Comparison of ENCODE assay signal across 8 cellular contexts in the genomic region with DNA sequence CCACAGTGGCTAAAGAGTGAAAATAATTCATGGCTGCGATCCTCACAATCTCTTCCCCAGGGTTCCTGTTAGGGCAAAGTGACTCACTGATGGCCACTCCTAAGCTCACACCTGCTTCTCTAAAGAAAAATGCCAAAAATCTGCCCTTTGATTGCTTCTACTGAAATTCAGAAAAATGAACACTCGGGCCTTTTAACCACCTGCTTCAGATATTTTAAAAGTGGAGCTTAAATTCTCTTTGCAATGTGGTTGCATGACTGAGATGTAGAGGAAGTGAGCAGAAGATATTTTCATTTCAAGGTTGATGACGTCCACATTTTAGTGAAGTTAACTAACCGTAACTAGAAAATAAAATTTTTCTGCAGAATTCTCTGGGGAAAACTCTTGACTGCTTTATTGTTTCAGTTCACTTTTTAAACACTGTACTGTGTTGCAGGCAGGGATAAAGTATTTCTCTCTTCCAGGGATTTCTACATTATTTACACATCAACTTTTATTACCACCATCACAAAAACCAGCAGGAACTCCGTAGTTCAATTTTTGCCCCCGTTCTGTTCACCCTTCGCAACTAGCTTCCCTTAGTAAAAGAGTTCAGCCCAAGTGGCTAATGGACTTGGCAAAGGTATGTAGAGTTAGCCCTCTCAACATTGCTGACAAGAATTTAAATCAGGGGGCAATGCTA.
DNase-seq lines count a peak whose midpoint lies in the region; ATAC-seq and TF ChIP-seq lines count a peak whose summit lies in the region.

No MANE protein-coding gene starts in this region.

- peak overlapping the region; percentile 87 for H3K9ac ChIP-seq in SU-DHL-6 (ENCODE audit: low read length)

- H3K27me3 ChIP-seq in SU-DHL-6 (ENCODE audit: low read length) = no peaks in the 10 kb centered on the region

- H3K9me3 ChIP-seq in SU-DHL-6 (ENCODE audit: insufficient read depth, low read length) = peaks cover 7% of the 10 kb centered on the region; the same call in 1 of the 2 replicates

- DNase-seq in AG09309 (ENCODE audit: low read depth) (peak; percentile 44), glomerular visceral epithelial cell (ENCODE audit: extremely low spot score) (peak; percentile 48), stromal cell of bone marrow (ENCODE audit: low read depth) (peak; percentile 64), HuH-7 (ENCODE audit: low spot score) (no peak), midbrain (lab: John Stamatoyannopoulos, UW) (no peak)

- H3F3A ChIP-seq in SU-DHL-6 (ENCODE audit: insufficient read depth) = peaks cover 59% of the 10 kb centered on the region

- peaks cover 13% of the 10 kb centered on the region for H3K36me3 ChIP-seq in SU-DHL-6 (ENCODE audit: low read length)

- peak overlapping the region; percentile 96 for H3K4me2 ChIP-seq in SU-DHL-6 (ENCODE audit: low read depth, low read length, poor library complexity, severe bottlenecking)

- H3K4me3 ChIP-seq in AG09309 (ENCODE audit: control insufficient read depth, low read depth, low read length) (no peak overlapping the region), SU-DHL-6 (ENCODE audit: insufficient read depth, low read length, poor library complexity, severe bottlenecking) (peak overlapping the region; percentile 33)

- H3K27ac ChIP-seq in SU-DHL-6 (ENCODE audit: low read depth, low read length) = peak overlapping the region; percentile 100

- H3K9me2 ChIP-seq in SU-DHL-6 (replicated peaks; ENCODE audit: insufficient read depth, low read length) = no peaks in the 10 kb centered on the region

- no peak overlapping the region for H2AFZ ChIP-seq in SU-DHL-6 (ENCODE audit: low read depth, low read length, severe bottlenecking)

- TF ChIP-seq CTCF in AG09309 (IDR thresholded peaks at IDR 0.05; ENCODE audit: control insufficient read depth, insufficient read depth, low read depth, low read length, missing control alignments) = no peak
- TF ChIP-seq CTCF in SU-DHL-6 (IDR thresholded peaks at IDR 0.05; ENCODE audit: insufficient read depth, low read length, poor library complexity, severe bottlenecking) = no peak

- H3K79me2 ChIP-seq in SU-DHL-6 (ENCODE audit: insufficient read depth, low read length) = peaks cover 84% of the 10 kb centered on the region

- H4K20me1 ChIP-seq in SU-DHL-6 (ENCODE audit: low read depth, low read length) = no peaks in the 10 kb centered on the region

- ATAC-seq in GM18867 (IDR thresholded peaks at IDR 0.05; ENCODE audit: unreplicated experiment) = peak; percentile 78
- ATAC-seq in HG02981 (IDR thresholded peaks at IDR 0.05; ENCODE audit: unreplicated experiment) = peak; percentile 73

Comparison
In these comparisons a context has a peak if more than half of its experiments do, and no peak if none do; other contexts are left out.
1. DNase-seq: peak in AG09309 (single experiment), glomerular visceral epithelial cell (single experiment) and stromal cell of bone marrow (single experiment); none in HuH-7 (single experiment) and midbrain (single experiment).